22 cellular contexts compared by ENCODE assay signal in the genomic region with DNA sequence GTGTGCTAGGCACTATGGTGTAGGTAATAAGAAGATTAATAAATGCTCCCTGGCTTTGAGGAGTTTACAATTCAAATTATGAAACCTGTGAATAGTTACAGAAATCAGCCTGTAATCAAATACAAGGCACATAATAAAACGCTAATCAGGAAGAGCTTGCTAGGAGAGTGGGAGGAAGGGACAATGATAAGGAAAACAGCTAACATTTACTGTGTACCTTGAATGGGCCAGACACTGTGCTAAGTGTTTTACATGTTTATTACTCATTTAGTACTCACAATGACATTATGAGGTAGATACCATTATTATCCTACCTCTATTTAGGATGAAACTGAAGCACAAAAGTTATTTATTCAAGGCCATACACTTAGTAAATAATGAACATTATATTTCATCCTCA. TPM values are rescaled to one million over a fixed set of nuclear protein-coding genes. Genes with fewer than 3 reads are reported as not detected.
DNase-seq lines count a peak whose midpoint lies in the region; ATAC-seq and TF ChIP-seq lines count a peak whose summit lies in the region.
"Had no signal": no experiment of that assay in that cellular context is flagged by ENCODE, and none has a peak within 500 bp of the region (broad histone marks: within the 10 kb centered on the region; RNA-seq: fewer than 3 reads in every experiment).

No MANE protein-coding gene starts in this region.

- no peak overlapping the region for H3K4me3 ChIP-seq in breast epithelium
- H3K4me3 ChIP-seq: PC-9, SK-N-MC had no signal

- DNase-seq in MCF 10A (ENCODE audit: unreplicated experiment) (no peak), breast epithelium (ENCODE audit: low spot score in 2 of 2) (no peak), left colon (no peak), GM19238 (ENCODE audit: insufficient read length, low spot score) (no peak)
- no peak for DNase-seq in central memory CD8-positive, alpha-beta T cell (ENCODE audit: low spot score in 2 of 2)
- DNase-seq in activated CD4-positive, alpha-beta T cell treated with anti-CD3 and anti-CD28 coated beads for 48 hours, result no peak
- DNase-seq: AML-193; C1 segment of cervical spinal cord; Calu3; CD8-positive, alpha-beta memory T cell; HCEC 1CT; MM.1S; NCI-H1048; NCI-H1436; NCI-H187 treated with DMSO at 0.1 percent for 48 hours; NCI-H2107; NCI-H748 treated with DMSO at 0.1 percent for 48 hours; PC-9; SHP77 treated with DMSO at 0.1 percent for 48 hours had no signal

- H3K4me1 Mint-ChIP-seq in MCF 10A (ENCODE audit: insufficient read depth, unreplicated experiment), result peaks cover 11% of the 10 kb centered on the region
- peaks cover 34% of the 10 kb centered on the region for H3K4me1 Mint-ChIP-seq in central memory CD8-positive, alpha-beta T cell

- no peaks in the 10 kb centered on the region for H3K27me3 ChIP-seq in breast epithelium

- POLR2A ChIA-PET in MCF 10A (lab: Yijun Ruan, JAX), result interaction anchor here (1.1 to 1.7 kb wide), 2 partner anchors 9 to 124 kb away, joined by 3 to 4 read pairs; a partner anchor contains a TSS

- no peak overlapping the region for H3K4me3 Mint-ChIP-seq in MCF 10A (ENCODE audit: unreplicated experiment)
- H3K4me3 Mint-ChIP-seq in central memory CD8-positive, alpha-beta T cell, result no peak overlapping the region
- H3K4me3 Mint-ChIP-seq: CD8-positive, alpha-beta memory T cell had no signal

- peaks cover 100% of the 10 kb centered on the region for H3K36me3 Mint-ChIP-seq in MCF 10A (ENCODE audit: insufficient read depth, unreplicated experiment)
- peaks cover 58% of the 10 kb centered on the region for H3K36me3 Mint-ChIP-seq in central memory CD8-positive, alpha-beta T cell (ENCODE audit: insufficient read depth)

- H3K9me3 Mint-ChIP-seq in MCF 10A (ENCODE audit: unreplicated experiment), result no peaks in the 10 kb centered on the region
- no peaks in the 10 kb centered on the region for H3K9me3 Mint-ChIP-seq in central memory CD8-positive, alpha-beta T cell
- H3K9me3 Mint-ChIP-seq: CD8-positive, alpha-beta memory T cell had no signal

- no peaks in the 10 kb centered on the region for H3K27me3 Mint-ChIP-seq in MCF 10A (ENCODE audit: insufficient read depth, unreplicated experiment)
- H3K27me3 Mint-ChIP-seq in central memory CD8-positive, alpha-beta T cell, result no peaks in the 10 kb centered on the region
- H3K27me3 Mint-ChIP-seq: CD8-positive, alpha-beta memory T cell had no signal

- no peaks in the 10 kb centered on the region for H3K36me3 ChIP-seq in breast epithelium

- intact Hi-C loops in MCF 10A (cut with micrococcal nuclease) (no loop called here), breast epithelium (cut with DNase I; ENCODE audit: low total_unique reads) (no loop called here), left colon (cut with DNase I, micrococcal nuclease) (no loop called here)

- no TSS peak for BruUV-seq in MCF 10A (replicated peaks; lab: Mats Ljungman, UMichigan)

- no peak overlapping the region for H3K27ac ChIP-seq in breast epithelium
- H3K27ac ChIP-seq: PC-9, RWPE1, SK-N-MC had no signal

- no peak for ATAC-seq in central memory CD8-positive, alpha-beta T cell (replicated peaks; ENCODE audit: extremely low read depth, poor library complexity, severe bottlenecking)
- peak; percentile 90 for ATAC-seq in left colon
- no peak for ATAC-seq in GM21381 (IDR thresholded peaks at IDR 0.05; ENCODE audit: unreplicated experiment)

- H3K27ac Mint-ChIP-seq in MCF 10A (ENCODE audit: low read depth, unreplicated experiment), result peak overlapping the region; percentile 8
- peak overlapping the region; percentile 57 for H3K27ac Mint-ChIP-seq in central memory CD8-positive, alpha-beta T cell (ENCODE audit: low read depth)

- H3K9me3 ChIP-seq in breast epithelium, result no peaks in the 10 kb centered on the region

- H3K4me1 ChIP-seq in breast epithelium, result no peaks in the 10 kb centered on the region

- no peak for TF ChIP-seq POLR2A in breast epithelium (IDR thresholded peaks at IDR 0.05)

- CTCF ChIA-PET in MCF 10A (lab: Yijun Ruan, JAX), result interaction anchor here (0.5 kb wide), 1 partner anchor 11 kb away, joined by 3 read pairs; no protein-coding TSS in a partner anchor

- TF ChIP-seq CTCF in MCF 10A (IDR thresholded peaks at IDR 0.05; ENCODE audit: unreplicated experiment) (no peak), breast epithelium (IDR thresholded peaks at IDR 0.05) (no peak)

RNA-seq across cellular contexts. Expression of a gene that starts 36.1 kb away (rescaled TPM):
- 200 and 206 TPM in 2 replicates for total RNA-seq in MCF 10A (2022)
- 100 to 1,000 TPM in 1 of 3 donors, 10 to 100 TPM in 2; 70.2 to 108 (median 75.4) TPM for total RNA-seq in breast epithelium
- 10 to 100 TPM; 65.2 to 74.7 TPM for total RNA-seq in left colon

RNA-seq across cellular contexts. Expression of a gene that starts 53.9 kb away (rescaled TPM):
- 2.9 and 3.2 TPM in 2 replicates for total RNA-seq in MCF 10A (2022)
- 1 to 10 TPM in 2 of 3 donors, under 1 TPM in 1; 0.80 to 4.1 (median 2.9) TPM for total RNA-seq in breast epithelium
- 10 to 100 TPM in 1 of 2 donors, 1 to 10 TPM in 1; 2.9 to 10.7 TPM for total RNA-seq in left colon
